8 cellular contexts compared by ENCODE assay signal in genomic region chr14:23578560-23579310, GRCh38. TPM values are rescaled to one million over a fixed set of nuclear protein-coding genes. Genes with fewer than 3 reads are reported as not detected.
A peak's percentile ranks its signal among the peaks of the same experiment; 100 is the strongest.
DNase-seq lines count a peak whose midpoint lies in the region; ATAC-seq, FAIRE-seq and TF ChIP-seq lines count a peak whose summit lies in the region.

TSS of gene JPH4 (minus strand) at chr14:23578790. CDS start at chr14:23577453, 1,337 bp downstream.

- H3K4me3 Mint-ChIP-seq in astrocyte (ENCODE audit: unreplicated experiment) = peak within 1 kb of the TSS; percentile 35

- H3K79me2 ChIP-seq in ACC112 (ENCODE audit: control insufficient read depth, insufficient read depth, low read length, unreplicated experiment) (no peaks in the 10 kb centered on the region), astrocyte (ENCODE audit: insufficient read depth, low read length) (no peaks in the 10 kb centered on the region), mesendoderm (ENCODE audit: control insufficient read depth, insufficient read depth, low read length) (no peaks in the 10 kb centered on the region), GM23248 (ENCODE audit: insufficient read depth) (no peaks in the 10 kb centered on the region)

- H3K27ac Mint-ChIP-seq in astrocyte (ENCODE audit: unreplicated experiment) = no peak within 1 kb of the TSS

- H2AFZ ChIP-seq in ACC112 (ENCODE audit: low read length, unreplicated experiment) (peak within 1 kb of the TSS; percentile 39), astrocyte (ENCODE audit: low read depth, low read length) (no peak within 1 kb of the TSS), GM23248 (no peak within 1 kb of the TSS)

- H3K9ac ChIP-seq in astrocyte (ENCODE audit: low read length) (no peak within 1 kb of the TSS), mesendoderm (ENCODE audit: low read length) (no peak within 1 kb of the TSS), GM23248 (no peak within 1 kb of the TSS)

- H3K4me3 ChIP-seq in ACC112 (ENCODE audit: low read depth, low read length) (peak within 1 kb of the TSS; percentile 55), HEK293 (ENCODE audit: low read depth, low read length) (no peak within 1 kb of the TSS), astrocyte (ENCODE audit: insufficient read depth, low read depth, low read length) (no peak within 1 kb of the TSS), mesendoderm (ENCODE audit: low read length) (peak within 1 kb of the TSS; percentile 23), GM23248 (no peak within 1 kb of the TSS)

- peak within 1 kb of the TSS; percentile 74 for H3K56ac ChIP-seq in mesendoderm (ENCODE audit: low read length)

- no peak for TF ChIP-seq CTCF in HEK293 (tag by site-specific recombination; IDR thresholded peaks at IDR 0.05)
- no peak for TF ChIP-seq CTCF in astrocyte (IDR thresholded peaks at IDR 0.05; ENCODE audit: insufficient read depth, low read depth, low read length)

- no peak within 1 kb of the TSS for H2BK5ac ChIP-seq in mesendoderm (ENCODE audit: low read length)

- no peaks in the 10 kb centered on the region for H3K4me1 ChIP-seq in ACC112 (ENCODE audit: control insufficient read depth, insufficient read depth, low read length, unreplicated experiment)
- H3K4me1 ChIP-seq in HEK293 (ENCODE audit: control insufficient read depth, insufficient read depth, low read length) = no peaks in the 10 kb centered on the region
- no peaks in the 10 kb centered on the region for H3K4me1 ChIP-seq in astrocyte (ENCODE audit: insufficient read depth, low read length)
- no peaks in the 10 kb centered on the region for H3K4me1 ChIP-seq in mesendoderm (ENCODE audit: control insufficient read depth, low read depth, low read length)
- H3K4me1 ChIP-seq in GM23248 (ENCODE audit: insufficient read depth) = no peaks in the 10 kb centered on the region

- no peak for FAIRE-seq in astrocyte (lab: Jason Lieb, UNC)

- H3F3A ChIP-seq in GM23248 (ENCODE audit: insufficient read depth) = no peaks in the 10 kb centered on the region

- H4K8ac ChIP-seq in mesendoderm (ENCODE audit: low read depth, low read length) = no peak within 1 kb of the TSS

- no peaks in the 10 kb centered on the region for H3K36me3 ChIP-seq in ACC112 (ENCODE audit: insufficient read depth, low read length)
- H3K36me3 ChIP-seq in HEK293 (ENCODE audit: control insufficient read depth in 2 of 2, insufficient read depth in 1 of 2, low read length in 2 of 2) = no peaks in the 10 kb centered on the region
- no peaks in the 10 kb centered on the region for H3K36me3 ChIP-seq in astrocyte (ENCODE audit: insufficient read depth, low read length)
- no peaks in the 10 kb centered on the region for H3K36me3 ChIP-seq in mesendoderm (ENCODE audit: control insufficient read depth, insufficient read depth, low read length)
- no peaks in the 10 kb centered on the region for H3K36me3 ChIP-seq in GM23248 (ENCODE audit: low read depth)

- H3K9me3 Mint-ChIP-seq in astrocyte (ENCODE audit: unreplicated experiment) = peaks cover 7% of the 10 kb centered on the region

- H2BK120ac ChIP-seq in mesendoderm (ENCODE audit: low read depth, low read length) = no peak within 1 kb of the TSS

- no peaks in the 10 kb centered on the region for H3K9me2 ChIP-seq in GM23248 (ENCODE audit: insufficient read depth)

- H3K36me3 Mint-ChIP-seq in astrocyte (ENCODE audit: low read depth, unreplicated experiment) = no peaks in the 10 kb centered on the region

- in situ Hi-C loops in GM23248 (cut with MboI) = no loop called here

- no peak within 1 kb of the TSS for H3K4ac ChIP-seq in mesendoderm (ENCODE audit: low read depth, low read length)

- H3K23ac ChIP-seq in mesendoderm (ENCODE audit: low read length) = no peak within 1 kb of the TSS

- no peak within 1 kb of the TSS for H2BK15ac ChIP-seq in mesendoderm (replicated peaks; ENCODE audit: low read depth)

- no peaks in the 10 kb centered on the region for H3K79me1 ChIP-seq in mesendoderm (ENCODE audit: low read length)

- DNase-seq in astrocyte (ENCODE audit: low read depth) (no peak), mesendoderm (no peak), GM23248 (no peak), LoVo (ENCODE audit: low spot score) (no peak)
- no peak for DNase-seq in activated CD4-positive, alpha-beta T cell treated with anti-CD3 and anti-CD28 coated beads for 4 hours

- whole genome bisulfite sequencing in mesendoderm (ENCODE audit: extremely low coverage, insufficient coverage, low lambda C conversion rate) = no CpG with 5 or more reads among the region's 18 CpGs
- 6 to 21% methylated on average over 9 to 18 of the region's 18 CpGs for WGBS in GM23248 (ENCODE audit: low coverage in 1 of 2, low lambda C conversion rate in 2 of 2, missing lambda C conversion rate in 2 of 2), 2 experiments

- POLR2A ChIA-PET in HEK293 (lab: Yijun Ruan, JAX) = interaction anchor here (0.7 to 1.0 kb wide), 2 partner anchors 12 to 22 kb away, joined by 3 to 4 read pairs; partner anchors contain the start of gene AP1G2

- no peak within 1 kb of the TSS for H4K5ac ChIP-seq in mesendoderm (ENCODE audit: low read length)

- H3K27me3 ChIP-seq in ACC112 (ENCODE audit: insufficient read depth, low read length) (peaks cover 50% of the 10 kb centered on the region), astrocyte (ENCODE audit: insufficient read depth, low read length) (peaks cover 40% of the 10 kb centered on the region), mesendoderm (ENCODE audit: insufficient read depth, low read length, poor library complexity) (peaks cover 11% of the 10 kb centered on the region), GM23248 (replicated peaks; ENCODE audit: insufficient read depth) (peaks cover 47% of the 10 kb centered on the region)

- no peak for ATAC-seq in GM18858 (IDR thresholded peaks at IDR 0.05; ENCODE audit: unreplicated experiment)

- no peak within 1 kb of the TSS for H2AK5ac ChIP-seq in mesendoderm (ENCODE audit: low read length)

- H3K27me3 Mint-ChIP-seq in astrocyte (ENCODE audit: low read depth, unreplicated experiment) = peaks cover 44% of the 10 kb centered on the region

- peaks cover 2% of the 10 kb centered on the region for H3K4me1 Mint-ChIP-seq in astrocyte (ENCODE audit: low read depth, unreplicated experiment)

- H3K9me3 ChIP-seq in HEK293 (ENCODE audit: control insufficient read depth, insufficient read depth, low read depth, low read length) = no peaks in the 10 kb centered on the region
- H3K9me3 ChIP-seq in astrocyte (ENCODE audit: insufficient read depth, low read depth, low read length) = no peaks in the 10 kb centered on the region
- H3K9me3 ChIP-seq in GM23248 (ENCODE audit: low read depth) = no peaks in the 10 kb centered on the region

- no peaks in the 10 kb centered on the region for H4K20me1 ChIP-seq in astrocyte (ENCODE audit: insufficient read depth, low read length)
- no peaks in the 10 kb centered on the region for H4K20me1 ChIP-seq in GM23248 (ENCODE audit: insufficient read depth)

- no peak within 1 kb of the TSS for H3K18ac ChIP-seq in mesendoderm (ENCODE audit: low read length)

- H3K27ac ChIP-seq in ACC112 (ENCODE audit: low read depth, low read length) = no peak within 1 kb of the TSS
- no peak within 1 kb of the TSS for H3K27ac ChIP-seq in HEK293 (ENCODE audit: extremely low read depth, low read depth, low read length)
- H3K27ac ChIP-seq in astrocyte (ENCODE audit: low read depth, low read length) = no peak within 1 kb of the TSS
- H3K27ac ChIP-seq in mesendoderm (ENCODE audit: low read depth, low read length) = no peak within 1 kb of the TSS
- no peak within 1 kb of the TSS for H3K27ac ChIP-seq in GM23248

- H3K4me2 ChIP-seq in astrocyte (ENCODE audit: low read length) = no peak within 1 kb of the TSS
- peak within 1 kb of the TSS; percentile 56 for H3K4me2 ChIP-seq in mesendoderm (ENCODE audit: low read length)
- H3K4me2 ChIP-seq in GM23248 (ENCODE audit: unreplicated experiment) = no peak within 1 kb of the TSS

- CTCF ChIA-PET in HEK293 (lab: Yijun Ruan, JAX) = interaction anchor here (0.6 kb wide), 1 partner anchor 24 kb away, joined by 3 read pairs; no protein-coding TSS in a partner anchor

TF ChIP-seq in HEK293, 187 proteins besides CTCF, POLR2A, EP300 and RAD21 (continues in another document):
- TF ChIP-seq ZFHX2 (tag by site-specific recombination; conservative IDR thresholded peaks at IDR 0.05) (peak; percentile 43; the same call in 1 of the 2 replicates), HOXD13 (CRISPR knock-in tag; IDR thresholded peaks at IDR 0.05; ENCODE audit: borderline replicate concordance) (no peak), GLIS1 (tag by site-specific recombination; IDR thresholded peaks at IDR 0.05) (peak; percentile 48; the same call in 1 of the 2 replicates), SP3 (tag by site-specific recombination; IDR thresholded peaks at IDR 0.05) (peak; percentile 25; the same call in 1 of the 2 replicates), ZBTB49 (tag by site-specific recombination; IDR thresholded peaks at IDR 0.05; ENCODE audit: low read depth) (no peak), ZNF341 (tag by site-specific recombination; IDR thresholded peaks at IDR 0.05; ENCODE audit: low read depth) (peak; percentile 94)
- TF ChIP-seq, protein P1, sequence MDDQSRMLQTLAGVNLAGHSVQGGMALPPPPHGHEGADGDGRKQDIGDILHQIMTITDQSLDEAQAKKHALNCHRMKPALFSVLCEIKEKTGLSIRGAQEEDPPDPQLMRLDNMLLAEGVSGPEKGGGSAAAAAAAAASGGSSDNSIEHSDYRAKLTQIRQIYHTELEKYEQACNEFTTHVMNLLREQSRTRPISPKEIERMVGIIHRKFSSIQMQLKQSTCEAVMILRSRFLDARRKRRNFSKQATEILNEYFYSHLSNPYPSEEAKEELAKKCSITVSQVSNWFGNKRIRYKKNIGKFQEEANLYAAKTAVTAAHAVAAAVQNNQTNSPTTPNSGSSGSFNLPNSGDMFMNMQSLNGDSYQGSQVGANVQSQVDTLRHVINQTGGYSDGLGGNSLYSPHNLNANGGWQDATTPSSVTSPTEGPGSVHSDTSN (CRISPR knock-in tag; IDR thresholded peaks at IDR 0.05) = no peak

RNA-seq across cellular contexts. Expression of gene JPH4, which starts in this region (rescaled TPM):
- total RNA-seq in astrocyte = 0.87 and 1.1 TPM in 2 replicates
- 2.1 TPM for polyA plus RNA-seq in mesendoderm (2013, experiment 1 of 2)
- 2.1 TPM for polyA plus RNA-seq in mesendoderm (2013, experiment 2 of 2)
- not detected in 2 replicates for total RNA-seq in GM23248 (2014; rRNA removed; shearing (Covaris generic))
- 0.05 TPM in 1 of 2 replicates, not detected in the other for polyA plus RNA-seq in GM23248 (2016; fragmentation: Nextera tagmentation; extraction: Ambion mirVana)

Comparison
In these comparisons a context has a peak if more than half of its experiments do, and no peak if none do; other contexts are left out.
1. H3K4me3 ChIP-seq: peak in ACC112 (single experiment) and mesendoderm (single experiment); none in HEK293 (single experiment), astrocyte (single experiment) and GM23248 (single experiment).